16 cellular contexts compared by ENCODE assay signal in the genomic region with DNA sequence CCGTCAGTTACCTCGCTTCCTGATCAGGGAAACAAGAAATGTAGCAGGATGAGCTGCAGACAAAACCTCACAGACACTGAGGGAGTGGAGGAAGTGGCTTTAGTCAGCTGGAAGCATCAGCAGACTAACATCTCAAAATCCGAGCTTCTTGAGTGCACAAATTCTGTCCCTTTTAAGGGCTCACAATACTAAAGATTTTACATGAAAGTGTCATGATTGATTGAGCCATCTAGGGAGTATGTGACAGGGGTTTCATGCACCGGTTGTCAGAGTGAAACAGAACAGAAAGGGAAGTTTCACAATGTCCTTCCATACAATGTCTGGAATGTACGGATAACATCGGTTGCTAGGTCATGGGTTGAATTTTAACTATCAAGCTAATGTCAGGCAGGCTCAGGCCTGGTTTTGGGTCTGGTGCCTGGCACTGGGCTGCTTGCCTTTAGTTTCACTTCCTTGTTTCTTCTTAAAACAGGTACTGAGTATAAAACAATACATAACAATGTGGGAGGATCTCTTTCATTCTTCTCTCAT.
DNase-seq lines count a peak whose midpoint lies in the region; ATAC-seq and TF ChIP-seq lines count a peak whose summit lies in the region.
"Had no signal": no experiment of that assay in that cellular context is flagged by ENCODE, and none has a peak within 500 bp of the region (broad histone marks: within the 10 kb centered on the region; RNA-seq: fewer than 3 reads in every experiment).

No MANE protein-coding gene starts in this region.

- no peak overlapping the region for H3K4me3 Mint-ChIP-seq in activated B cell treated with CpG ODN at 0.5 μM for 24 hours
- H3K4me3 Mint-ChIP-seq: activated CD8-positive, alpha-beta T cell treated with anti-CD3 and anti-CD28 coated beads for 36 hours; activated T-helper 1 cell treated with anti-CD3 and anti-CD28 coated beads, Interleukin-12 subunit alpha, Interleukin-12 subunit beta, Interleukin-2, Interleukin-4 antibody, amounts not matched to agents 30 ng/mL and 10 ng/mL and 1 ng/mL, durations not matched to agents 14 hours and 24 hours and 36 hours; HFFc6; nephron progenitor cell had no signal

- no peaks in the 10 kb centered on the region for H3K9me3 Mint-ChIP-seq in activated B cell treated with CpG ODN at 0.5 μM for 24 hours
- H3K9me3 Mint-ChIP-seq: activated CD8-positive, alpha-beta T cell treated with anti-CD3 and anti-CD28 coated beads for 36 hours; activated T-helper 1 cell treated with anti-CD3 and anti-CD28 coated beads, Interleukin-12 subunit alpha, Interleukin-12 subunit beta, Interleukin-2, Interleukin-4 antibody, amounts not matched to agents 30 ng/mL and 10 ng/mL and 1 ng/mL, durations not matched to agents 14 hours and 24 hours and 36 hours; nephron progenitor cell had no signal

- CTCF ChIA-PET in activated B cell treated with CpG ODN at 0.5 μM for 24 hours (lab: Charles Lee): no interaction called here

- no peak for TF ChIP-seq POLR2A in heart left ventricle (IDR thresholded peaks at IDR 0.05)

- H3K4me1 Mint-ChIP-seq in activated B cell treated with CpG ODN at 0.5 μM for 24 hours: peaks cover 26% of the 10 kb centered on the region
- H3K4me1 Mint-ChIP-seq: nephron progenitor cell had no signal

- no peaks in the 10 kb centered on the region for H3K27me3 Mint-ChIP-seq in activated B cell treated with CpG ODN at 0.5 μM for 24 hours
- H3K27me3 Mint-ChIP-seq: activated CD8-positive, alpha-beta T cell treated with anti-CD3 and anti-CD28 coated beads for 36 hours had no signal

- in situ Hi-C loops in GM13976 (cut with MboI; ENCODE audit: low sequenced_read_pairs, unreplicated experiment): no loop called here

- H3K27ac ChIP-seq in heart left ventricle: no peak overlapping the region
- H3K27ac ChIP-seq: adrenal gland, gastroesophageal sphincter had no signal

- no peak for DNase-seq in activated B cell treated with CpG ODN at 0.5 μM for 24 hours
- DNase-seq in GM13976 (ENCODE audit: low spot score): no peak
- no peak for DNase-seq in OCI-M1 (lab: John Stamatoyannopoulos, UW)
- DNase-seq in heart left ventricle: no peak
- DNase-seq in GM03348 (ENCODE audit: low spot score): no peak
- DNase-seq: activated CD8-positive, alpha-beta T cell treated with anti-CD3 and anti-CD28 coated beads for 36 hours; adrenal gland; GDM1; HFFc6; NCI-H1105 treated with DMSO at 0.1 percent for 48 hours; nephron progenitor cell had no signal

- H3K36me3 ChIP-seq in heart left ventricle: no peaks in the 10 kb centered on the region
- H3K36me3 ChIP-seq: adrenal gland, gastroesophageal sphincter had no signal

- no peaks in the 10 kb centered on the region for H3K4me1 ChIP-seq in heart left ventricle
- H3K4me1 ChIP-seq: adrenal gland, gastroesophageal sphincter had no signal

- intact Hi-C loops in activated B cell treated with CpG ODN at 0.5 μM for 24 hours (cut with micrococcal nuclease) (loop anchor here (1.0 kb wide), 1 partner anchor 8 kb away; no protein-coding TSS in a partner anchor), heart left ventricle (cut with DNase I) (no loop called here)

- WGBS in heart left ventricle, 4 donors: 65 to 77% methylated on average over 6 of the region's 6 CpGs; no CpG with 5 or more reads in 2 of the 4 donors

- POLR2A ChIA-PET in activated B cell treated with CpG ODN at 0.5 μM for 24 hours (lab: Charles Lee): no interaction called here

- no peaks in the 10 kb centered on the region for H3K9me3 ChIP-seq in heart left ventricle
- H3K9me3 ChIP-seq: adrenal gland, gastroesophageal sphincter had no signal

- TF ChIP-seq CTCF in activated B cell treated with CpG ODN at 0.5 μM for 24 hours (IDR thresholded peaks at IDR 0.05): no peak
- TF ChIP-seq CTCF in GM13976 (IDR thresholded peaks at IDR 0.05; ENCODE audit: borderline replicate concordance, control extremely low read depth, extremely low read depth, insufficient read depth, missing control alignments): no peak
- no peak for TF ChIP-seq CTCF in heart left ventricle (IDR thresholded peaks at IDR 0.05)

- ATAC-seq in GM18498 (IDR thresholded peaks at IDR 0.05; ENCODE audit: unreplicated experiment) (peak; percentile 52), GM21737 (IDR thresholded peaks at IDR 0.05; ENCODE audit: unreplicated experiment) (peak; percentile 52), HG03457 (IDR thresholded peaks at IDR 0.05; ENCODE audit: unreplicated experiment) (peak; percentile 59), activated B cell treated with CpG ODN at 0.5 μM for 24 hours (ENCODE audit: low read depth) (peak; percentile 64), heart left ventricle (no peak)
- ATAC-seq: activated CD8-positive, alpha-beta T cell treated with anti-CD3 and anti-CD28 coated beads for 36 hours; gastroesophageal sphincter had no signal

- H3K27ac Mint-ChIP-seq in activated B cell treated with CpG ODN at 0.5 μM for 24 hours: peak overlapping the region; percentile 78
- H3K27ac Mint-ChIP-seq: activated CD8-positive, alpha-beta T cell treated with anti-CD3 and anti-CD28 coated beads for 36 hours; activated T-helper 1 cell treated with anti-CD3 and anti-CD28 coated beads, Interleukin-12 subunit alpha, Interleukin-12 subunit beta, Interleukin-2, Interleukin-4 antibody, amounts not matched to agents 30 ng/mL and 10 ng/mL and 1 ng/mL, durations not matched to agents 14 hours and 24 hours and 36 hours; HFFc6; nephron progenitor cell had no signal

- H3K27me3 ChIP-seq in heart left ventricle: no peaks in the 10 kb centered on the region
- H3K27me3 ChIP-seq: adrenal gland, gastroesophageal sphincter had no signal

- H3K4me3 ChIP-seq in heart left ventricle: no peak overlapping the region
- H3K4me3 ChIP-seq: adrenal gland, gastroesophageal sphincter had no signal

- H3K36me3 Mint-ChIP-seq in activated B cell treated with CpG ODN at 0.5 μM for 24 hours (ENCODE audit: low read depth): no peaks in the 10 kb centered on the region

Comparison
In these comparisons a context has a peak if more than half of its experiments do, and no peak if none do; other contexts are left out.
1. ATAC-seq: peak in GM18498 (single experiment), GM21737 (single experiment), HG03457 (single experiment) and activated B cell treated with CpG ODN at 0.5 μM for 24 hours (single experiment); none in heart left ventricle (0 of 4).